Comparison of ENCODE assay signal across 10 cellular contexts in genomic region chr4:6351246-6352000, GRCh38.
"Had no signal": no experiment of that assay in that cellular context is flagged by ENCODE, and none has a peak within 500 bp of the region (broad histone marks: within the 10 kb centered on the region; RNA-seq: fewer than 3 reads in every experiment).

No MANE protein-coding gene starts in this region.

- H3K4me3 ChIP-seq: GM23248, HAP-1 had no signal

- H3K4me3 Mint-ChIP-seq: HFFc6, IgD-negative memory B cell had no signal

- H3K9me3 Mint-ChIP-seq: HFFc6, IgD-negative memory B cell had no signal

- H3K36me3 ChIP-seq: HAP-1 had no signal

- H3K4me1 Mint-ChIP-seq: IgD-negative memory B cell had no signal

- H3K9me3 ChIP-seq: HAP-1 had no signal

- H3K9ac ChIP-seq: GM23248 had no signal

- DNase-seq: GM23248, GOT3, H7, HFFc6, KBM-7 had no signal

- ATAC-seq: HCT116, HepG2 had no signal

- H3K27ac Mint-ChIP-seq: HFFc6, IgD-negative memory B cell had no signal

- H3K36me3 Mint-ChIP-seq: IgD-negative memory B cell had no signal

- H2AFZ ChIP-seq: GM23248 had no signal

- H3K27ac ChIP-seq: GM23248, HL-60 had no signal

- H3K4me1 ChIP-seq: HAP-1 had no signal
